Comparison of ENCODE assay signal across 1 cellular context in genomic region chr6:159761873-159762680, GRCh38.
TF ChIP-seq lines count a peak whose summit lies in the region.

ACAT2 (plus strand) TSS chr6:159762045; CDS start chr6:159762088, 43 bp downstream.

TF ChIP-seq in K562, 482 proteins besides CTCF, POLR2A, EP300 and RAD21 (continued from another document and continues in another):
- TF ChIP-seq ZNF407 (IDR thresholded peaks at IDR 0.05; ENCODE audit: low read depth) (no peak), ZFP1 (CRISPR knock-in tag; IDR thresholded peaks at IDR 0.05) (no peak), ZNF239 (CRISPR knock-in tag; IDR thresholded peaks at IDR 0.05) (no peak), ZKSCAN1 (IDR thresholded peaks at IDR 0.05; ENCODE audit: low read depth, low read length) (peak; percentile 39; the same call in 1 of the 2 replicates), ZNF354B (CRISPR knock-in tag; IDR thresholded peaks at IDR 0.05) (no peak), SRF (CRISPR knock-in tag; IDR thresholded peaks at IDR 0.05) (peak in 1 of 2 experiments; percentile 23; a peak in 1 of 4 replicates), ZNF717 (CRISPR knock-in tag; IDR thresholded peaks at IDR 0.05) (no peak), SRSF7 (optimal IDR thresholded peaks at IDR 0.05; ENCODE audit: low read depth, low read length) (no peak), KDM2B (CRISPR knock-in tag; IDR thresholded peaks at IDR 0.05) (peak; percentile 90; the same call in 1 of the 2 replicates), CREB3 (tag; conservative IDR thresholded peaks at IDR 0.05; ENCODE audit: low read depth) (no peak), TAF15 (IDR thresholded peaks at IDR 0.05; ENCODE audit: low read depth, low read length) (no peak), PYGO2 (tag; IDR thresholded peaks at IDR 0.05) (no peak), CCNT2 (IDR thresholded peaks at IDR 0.05; ENCODE audit: borderline replicate concordance, extremely low read depth, insufficient read length, low read depth, low read length) (peak; percentile 20), HBP1 (CRISPR knock-in tag; IDR thresholded peaks at IDR 0.05) (peak; percentile 53; the same call in 1 of the 2 replicates), SMAD4 (CRISPR knock-in tag; conservative IDR thresholded peaks at IDR 0.05) (peak; percentile 19; the same call in 1 of the 2 replicates), SIN3B (IDR thresholded peaks at IDR 0.05; ENCODE audit: low read depth) (no peak; the same call in 1 of the 2 replicates), NBN (IDR thresholded peaks at IDR 0.05; ENCODE audit: low read depth) (peak; percentile 16; the same call in 1 of the 2 replicates), TRIM28 (IDR thresholded peaks at IDR 0.05) (no peak), NRF1 (conservative IDR thresholded peaks at IDR 0.05 in 1 of 2, IDR thresholded peaks at IDR 0.05 in 1 of 2) (peak; percentile 95 to 96), NR0B1 (IDR thresholded peaks at IDR 0.05; ENCODE audit: partially characterized antibody) (no peak), ASH1L (IDR thresholded peaks at IDR 0.05; ENCODE audit: borderline replicate concordance, low read depth, partially characterized antibody) (peak; percentile 97), MED1 (CRISPR knock-in tag; IDR thresholded peaks at IDR 0.05; ENCODE audit: borderline replicate concordance) (no peak), ZNF668 (CRISPR knock-in tag; IDR thresholded peaks at IDR 0.05) (no peak), PRDM10 (IDR thresholded peaks at IDR 0.05; ENCODE audit: partially characterized antibody) (peak; percentile 98), STAG1 (CRISPR knock-in tag; IDR thresholded peaks at IDR 0.05; ENCODE audit: borderline replicate concordance) (no peak), KDM5B (IDR thresholded peaks at IDR 0.05; ENCODE audit: insufficient replicate concordance, low read depth, low read length) (peak; percentile 71), CREBBP (IDR thresholded peaks at IDR 0.05; ENCODE audit: low read depth, low read length) (no peak), SMC3 (conservative IDR thresholded peaks at IDR 0.05; ENCODE audit: insufficient read depth, low read depth, low read length) (no peak), NEUROD1 (IDR thresholded peaks at IDR 0.05; ENCODE audit: borderline replicate concordance, low read depth, low read length, partially characterized antibody) (peak; percentile 96), PML (IDR thresholded peaks at IDR 0.05; ENCODE audit: low read length) (peak; percentile 19), ZKSCAN8 (CRISPR knock-in tag; IDR thresholded peaks at IDR 0.05) (no peak), JUND (IDR thresholded peaks at IDR 0.05; ENCODE audit: borderline replicate concordance, low read depth, low read length) (0 out of 2 replicates have a peak, but pooled peaks have one; percentile 1), JUND (tag; IDR thresholded peaks at IDR 0.05; ENCODE audit: borderline replicate concordance, low read depth, low read length) (peak; percentile 24; the same call in 1 of the 3 replicates), NELFE (IDR thresholded peaks at IDR 0.05; ENCODE audit: insufficient read depth, insufficient read length) (no peak), E4F1 (CRISPR knock-in tag; IDR thresholded peaks at IDR 0.05; ENCODE audit: borderline replicate concordance) (no peak), MEIS2 (IDR thresholded peaks at IDR 0.05; ENCODE audit: partially characterized antibody) (peak; percentile 94), PHTF2 (CRISPR knock-in tag; IDR thresholded peaks at IDR 0.05) (no peak), KLF10 (CRISPR knock-in tag; IDR thresholded peaks at IDR 0.05) (no peak), PPARD (CRISPR knock-in tag; IDR thresholded peaks at IDR 0.05) (no peak), AFF4 (CRISPR knock-in tag; IDR thresholded peaks at IDR 0.05) (peak; percentile 83; the same call in 1 of the 2 replicates)
